Comparison of ENCODE assay signal across 8 cellular contexts in the genomic region with DNA sequence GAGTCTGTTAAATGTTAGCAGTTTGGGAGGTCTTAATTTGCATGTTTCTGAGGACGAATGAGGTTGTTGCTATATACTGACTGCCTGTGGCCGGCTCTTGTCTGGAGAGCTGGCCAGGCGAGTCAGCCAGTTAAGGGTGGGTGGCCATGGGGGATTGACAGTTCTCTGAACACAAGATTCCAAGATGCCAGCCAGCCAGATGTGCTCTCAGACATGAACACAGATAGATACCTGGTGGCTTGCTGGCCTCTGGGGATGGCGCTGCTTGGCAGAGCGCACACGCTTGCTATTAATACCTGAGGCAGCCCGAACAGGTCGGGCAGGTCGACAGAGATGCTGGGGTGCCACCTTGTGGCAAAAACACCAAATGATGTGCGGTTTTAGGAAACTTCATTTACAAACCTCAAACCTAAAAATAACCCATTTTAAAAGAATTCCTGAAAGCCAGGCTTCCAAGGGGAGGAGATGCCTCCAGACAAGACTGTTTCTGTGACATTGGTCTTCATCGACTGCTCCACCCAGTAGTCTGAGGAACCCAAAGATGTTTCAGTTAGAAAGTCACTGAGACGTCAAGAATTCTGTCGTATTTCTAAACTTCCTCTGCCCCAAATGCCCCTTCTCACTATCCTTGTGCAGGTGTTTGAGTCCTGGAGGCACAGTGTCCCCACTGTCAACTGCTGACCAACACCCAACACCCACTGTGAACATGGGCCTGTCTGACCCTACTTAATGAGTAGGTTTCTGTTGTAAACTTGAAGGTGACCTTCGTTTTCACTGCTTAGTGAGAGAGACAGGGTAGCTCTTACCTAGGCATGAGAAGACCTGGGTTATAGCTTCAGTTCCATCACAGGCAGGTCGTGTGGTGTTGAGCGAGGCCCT.
DNase-seq lines count a peak whose midpoint lies in the region; ATAC-seq, FAIRE-seq and TF ChIP-seq lines count a peak whose summit lies in the region.

No MANE protein-coding gene starts in this region.

- peaks cover 25% of the 10 kb centered on the region for H3K4me1 Mint-ChIP-seq in CD4-positive, alpha-beta T cell (ENCODE audit: low read depth)
- H3K4me1 Mint-ChIP-seq in T-helper 17 cell (peaks cover 31% of the 10 kb centered on the region), astrocyte (ENCODE audit: low read depth, unreplicated experiment) (peaks cover 9% of the 10 kb centered on the region)

- no peaks in the 10 kb centered on the region for H3K79me2 ChIP-seq in astrocyte (ENCODE audit: insufficient read depth, low read length)

- TF ChIP-seq CTCF in CD4-positive, alpha-beta T cell (IDR thresholded peaks at IDR 0.05): peak; percentile 65
- peak; percentile 61 for TF ChIP-seq CTCF in astrocyte (IDR thresholded peaks at IDR 0.05; ENCODE audit: insufficient read depth, low read depth, low read length)

- no peak overlapping the region for H2AFZ ChIP-seq in astrocyte (ENCODE audit: low read depth, low read length)

- H3K4me3 Mint-ChIP-seq in CD4-positive, alpha-beta T cell: no peak overlapping the region
- H3K4me3 Mint-ChIP-seq in T-helper 17 cell (no peak overlapping the region), astrocyte (ENCODE audit: unreplicated experiment) (peak overlapping the region; percentile 11)

- FAIRE-seq in astrocyte (lab: Jason Lieb, UNC): no peak

- DNase-seq in CD4-positive, alpha-beta T cell: peak; percentile 59 to 75 (median 66)
- DNase-seq in KBM-7 (peak; percentile 72), T-helper 17 cell (peak; percentile 33 to 65 (median 47)), astrocyte (ENCODE audit: low read depth) (peak; percentile 30), iPS-NIHi7 (ENCODE audit: extremely low spot score) (peak; percentile 77), SIG-M5 treated with dmso at 0.1 percent for 504 hours (lab: John Stamatoyannopoulos, UW; ENCODE audit: unreplicated experiment) (no peak)
- peak; percentile 79 for DNase-seq in stimulated activated CD4-positive, alpha-beta T cell treated with anti-CD3 and anti-CD28 coated beads, Interleukin-15, amount 100 ng/mL, for 24 hours

- no peak overlapping the region for H3K9ac ChIP-seq in astrocyte (ENCODE audit: low read length)

- H4K20me1 ChIP-seq in astrocyte (ENCODE audit: insufficient read depth, low read length): no peaks in the 10 kb centered on the region

- no peak overlapping the region for H3K4me2 ChIP-seq in astrocyte (ENCODE audit: low read length)

- no peaks in the 10 kb centered on the region for H3K36me3 ChIP-seq in astrocyte (ENCODE audit: insufficient read depth, low read length)

- no peaks in the 10 kb centered on the region for H3K27me3 Mint-ChIP-seq in CD4-positive, alpha-beta T cell
- H3K27me3 Mint-ChIP-seq in T-helper 17 cell (no peaks in the 10 kb centered on the region), astrocyte (ENCODE audit: low read depth, unreplicated experiment) (no peaks in the 10 kb centered on the region)

- in situ Hi-C loops in KBM-7 (cut with MboI; ENCODE audit: low pct_unique_long_range_greater_than_20kb, low sequenced_read_pairs): loop anchor here (25.0 kb wide), 1 partner anchor 332 kb away; a partner anchor contains a TSS

- no peaks in the 10 kb centered on the region for H3K9me3 ChIP-seq in CD4-positive, alpha-beta T cell (ENCODE audit: control insufficient read depth, low read length)
- H3K9me3 ChIP-seq in T-helper 17 cell (ENCODE audit: control insufficient read depth, low read length, poor library complexity, severe bottlenecking) (no peaks in the 10 kb centered on the region), astrocyte (ENCODE audit: insufficient read depth, low read depth, low read length) (no peaks in the 10 kb centered on the region)

- H3K4me1 ChIP-seq in astrocyte (ENCODE audit: insufficient read depth, low read length): no peaks in the 10 kb centered on the region

- ATAC-seq in CD4-positive, alpha-beta T cell (ENCODE audit: poor library complexity): peak; percentile 94
- ATAC-seq in GM19328 (IDR thresholded peaks at IDR 0.05; ENCODE audit: unreplicated experiment) (peak; percentile 56), T-helper 17 cell (peak; percentile 89)

- H3K4me3 ChIP-seq in astrocyte (ENCODE audit: insufficient read depth, low read depth, low read length): no peak overlapping the region

- no peaks in the 10 kb centered on the region for H3K9me3 Mint-ChIP-seq in CD4-positive, alpha-beta T cell
- H3K9me3 Mint-ChIP-seq in astrocyte (ENCODE audit: unreplicated experiment): no peaks in the 10 kb centered on the region

- CTCF ChIA-PET in CD4-positive, alpha-beta T cell (lab: Charles Lee): interaction anchor here (1.0 to 3.4 kb wide), 2 partner anchors 89 to 152 kb away, joined by 4 to 28 read pairs; a partner anchor contains a TSS

- H3K27ac ChIP-seq in CD4-positive, alpha-beta T cell (ENCODE audit: low read depth, low read length): no peak overlapping the region
- H3K27ac ChIP-seq in astrocyte (ENCODE audit: low read depth, low read length): no peak overlapping the region

- H3K27ac Mint-ChIP-seq in CD4-positive, alpha-beta T cell: peak overlapping the region; percentile 61
- H3K27ac Mint-ChIP-seq in T-helper 17 cell (peak overlapping the region; percentile 79), astrocyte (ENCODE audit: unreplicated experiment) (no peak overlapping the region)

- intact Hi-C loops in CD4-positive, alpha-beta T cell (cut with DNase I, micrococcal nuclease): loop anchor here (1.0 to 10.0 kb wide), 4 partner anchors 152 to 345 kb away; a partner anchor contains a TSS

- peaks cover 21% of the 10 kb centered on the region for H3K36me3 Mint-ChIP-seq in CD4-positive, alpha-beta T cell (ENCODE audit: low read depth)
- peaks cover 6% of the 10 kb centered on the region for H3K36me3 Mint-ChIP-seq in T-helper 17 cell (ENCODE audit: low read depth)
- H3K36me3 Mint-ChIP-seq in astrocyte (ENCODE audit: low read depth, unreplicated experiment): no peaks in the 10 kb centered on the region

- POLR2A ChIA-PET in CD4-positive, alpha-beta T cell (lab: Charles Lee): interaction anchor here (2.2 kb wide), 1 partner anchor 152 kb away, joined by 17 read pairs; a partner anchor contains a TSS

- no peaks in the 10 kb centered on the region for H3K27me3 ChIP-seq in CD4-positive, alpha-beta T cell (ENCODE audit: control insufficient read depth, insufficient read depth, low read length)
- no peaks in the 10 kb centered on the region for H3K27me3 ChIP-seq in astrocyte (ENCODE audit: insufficient read depth, low read length)
